1 cellular context compared by ENCODE assay signal in genomic region chr10:3074145-3074665, GRCh38.
TF ChIP-seq lines count a peak whose summit lies in the region.

No MANE protein-coding gene starts in this region.

TF ChIP-seq in K562, 482 proteins besides CTCF, POLR2A, EP300 and RAD21 (continued from another document and continues in another):
- TF ChIP-seq BCLAF1 (IDR thresholded peaks at IDR 0.05; ENCODE audit: borderline replicate concordance in 1 of 2, control insufficient read depth in 1 of 2, low read depth in 2 of 2, low read length in 1 of 2) (no peak), IFI16 (CRISPR knock-in tag; IDR thresholded peaks at IDR 0.05) (no peak), HDAC1 (IDR thresholded peaks at IDR 0.05) (peak in 1 of 2 experiments; percentile 86; a peak in 2 of 4 replicates), ZNF75A (CRISPR knock-in tag; IDR thresholded peaks at IDR 0.05) (no peak), CEBPB (tag; IDR thresholded peaks at IDR 0.05) (no peak), LEF1 (IDR thresholded peaks at IDR 0.05) (0 out of 2 replicates have a peak, but pooled peaks have one; percentile 12), RREB1 (CRISPR knock-in tag; IDR thresholded peaks at IDR 0.05) (no peak), THRB (CRISPR knock-in tag; conservative IDR thresholded peaks at IDR 0.05) (no peak), ILK (tag; IDR thresholded peaks at IDR 0.05; ENCODE audit: borderline replicate concordance, low read depth) (no peak), HOMEZ (CRISPR knock-in tag; IDR thresholded peaks at IDR 0.05) (no peak), NFXL1 (CRISPR knock-in tag; IDR thresholded peaks at IDR 0.05) (no peak), JUND (IDR thresholded peaks at IDR 0.05; ENCODE audit: borderline replicate concordance, low read depth, low read length) (peak; percentile 12; the same call in 1 of the 2 replicates), JUND (tag; IDR thresholded peaks at IDR 0.05; ENCODE audit: borderline replicate concordance, low read depth, low read length) (no peak; the same call in 2 of the 3 replicates), SNRNP70 (optimal IDR thresholded peaks at IDR 0.05; ENCODE audit: low read depth, low read length) (no peak), RBM14 (IDR thresholded peaks at IDR 0.05; ENCODE audit: borderline replicate concordance, insufficient read depth, low read depth, low read length) (no peak), RNF219 (CRISPR knock-in tag; IDR thresholded peaks at IDR 0.05) (no peak), ZEB2 (IDR thresholded peaks at IDR 0.05) (peak; percentile 76; the same call in 1 of the 2 replicates), EP400 (IDR thresholded peaks at IDR 0.05) (peak; percentile 39; the same call in 1 of the 2 replicates), ZNF134 (CRISPR knock-in tag; conservative IDR thresholded peaks at IDR 0.05) (no peak), ZBTB5 (IDR thresholded peaks at IDR 0.05) (no peak), MEF2A (IDR thresholded peaks at IDR 0.05; ENCODE audit: control insufficient read depth, low read depth, low read length) (no peak), ZNF561 (CRISPR knock-in tag; conservative IDR thresholded peaks at IDR 0.05) (no peak), WHSC1 (IDR thresholded peaks at IDR 0.05; ENCODE audit: low read length) (no peak), ZFP30 (CRISPR knock-in tag; IDR thresholded peaks at IDR 0.05; ENCODE audit: borderline replicate concordance) (no peak), ZBTB12 (CRISPR knock-in tag; IDR thresholded peaks at IDR 0.05) (no peak), MTA1 (IDR thresholded peaks at IDR 0.05; ENCODE audit: borderline replicate concordance) (peak; percentile 16; the same call in 1 of the 2 replicates), TRIM24 (IDR thresholded peaks at IDR 0.05) (peak; percentile 58 to 71), ZNF224 (CRISPR knock-in tag; IDR thresholded peaks at IDR 0.05) (no peak), CHD1 (IDR thresholded peaks at IDR 0.05; ENCODE audit: low read length) (no peak), ZNF696 (CRISPR knock-in tag; conservative IDR thresholded peaks at IDR 0.05) (no peak), SMARCA4 (IDR thresholded peaks at IDR 0.05) (peak; percentile 73), ZNF445 (CRISPR knock-in tag; IDR thresholded peaks at IDR 0.05; ENCODE audit: low read depth) (no peak), SIN3B (IDR thresholded peaks at IDR 0.05; ENCODE audit: low read depth) (no peak), FOS (IDR thresholded peaks at IDR 0.05; ENCODE audit: extremely low read depth, insufficient read length) (no peak), TAF1 (IDR thresholded peaks at IDR 0.05; ENCODE audit: control insufficient read depth, extremely low read depth, insufficient read depth, low read length, severe bottlenecking) (no peak), PTTG1 (tag; IDR thresholded peaks at IDR 0.05; ENCODE audit: low read depth) (no peak), ZNF699 (CRISPR knock-in tag; IDR thresholded peaks at IDR 0.05; ENCODE audit: insufficient replicate concordance) (no peak), THRA (IDR thresholded peaks at IDR 0.05) (no peak), RBM17 (IDR thresholded peaks at IDR 0.05; ENCODE audit: borderline replicate concordance, low read depth, low read length) (no peak), NR0B1 (IDR thresholded peaks at IDR 0.05; ENCODE audit: partially characterized antibody) (no peak), HDAC6 (IDR thresholded peaks at IDR 0.05; ENCODE audit: low read depth, low read length) (no peak), PHB2 (IDR thresholded peaks at IDR 0.05; ENCODE audit: low read depth) (0 out of 2 replicates have a peak, but pooled peaks have one; percentile 46), POLR2B (IDR thresholded peaks at IDR 0.05; ENCODE audit: low read depth, partially characterized antibody) (no peak), ZNF3 (CRISPR knock-in tag; IDR thresholded peaks at IDR 0.05) (no peak), ZFP36 (IDR thresholded peaks at IDR 0.05; ENCODE audit: low read depth, low read length, partially characterized antibody) (peak; percentile 64), TARDBP (IDR thresholded peaks at IDR 0.05) (no peak), BACH1 (tag; IDR thresholded peaks at IDR 0.05) (no peak)
